7 cellular contexts compared by ENCODE assay signal in genomic region chr11:63887600-63887999, GRCh38. TPM values are rescaled to one million over a fixed set of nuclear protein-coding genes. Genes with fewer than 3 reads are reported as not detected.
DNase-seq lines count a peak whose midpoint lies in the region; ATAC-seq and TF ChIP-seq lines count a peak whose summit lies in the region.

No MANE protein-coding gene starts in this region.

- H3K4me3 Mint-ChIP-seq in HFFc6 (no peak overlapping the region), T-cell (peak overlapping the region; percentile 88 to 94 (median 90))

- H3K27me3 ChIP-seq in foreskin keratinocyte: no peaks in the 10 kb centered on the region
- no peaks in the 10 kb centered on the region for H3K27me3 ChIP-seq in smooth muscle cell (ENCODE audit: low read depth)

- peaks cover 74% of the 10 kb centered on the region for H3K79me2 ChIP-seq in smooth muscle cell (ENCODE audit: low read depth)

- no peak overlapping the region for H2AFZ ChIP-seq in smooth muscle cell (ENCODE audit: low read depth)

- no peak overlapping the region for H3K9ac ChIP-seq in smooth muscle cell (ENCODE audit: low read depth)

- H3K27ac Mint-ChIP-seq in HFFc6: peak overlapping the region; percentile 67
- H3K27ac Mint-ChIP-seq in T-cell: peak overlapping the region; percentile 97

- POLR2A ChIA-PET in T-cell (lab: Charles Lee): no interaction called here

- ATAC-seq in T-cell (replicated peaks in 1 of 4) (no peak), foreskin keratinocyte (no peak), GM19328 (IDR thresholded peaks at IDR 0.05; ENCODE audit: unreplicated experiment) (no peak)

- no peaks in the 10 kb centered on the region for H3K36me3 Mint-ChIP-seq in HFFc6 (ENCODE audit: low read depth)
- no peaks in the 10 kb centered on the region for H3K36me3 Mint-ChIP-seq in T-cell

- H3K9me3 ChIP-seq in smooth muscle cell (replicated peaks; ENCODE audit: low read depth): no peaks in the 10 kb centered on the region

- H3K4me1 Mint-ChIP-seq in HFFc6 (ENCODE audit: low read depth) (peaks cover 24% of the 10 kb centered on the region), T-cell (peaks cover 80 to 84% (median 82%) of the 10 kb centered on the region in 3 donors)

- 48% methylated on average over 4 of the region's 4 CpGs for WGBS in smooth muscle cell (ENCODE audit: low lambda C conversion rate)

- TF ChIP-seq CTCF in HFFc6 (IDR thresholded peaks at IDR 0.05) (no peak), foreskin keratinocyte (conservative IDR thresholded peaks at IDR 0.05) (no peak), smooth muscle cell (IDR thresholded peaks at IDR 0.05; ENCODE audit: borderline replicate concordance, insufficient read depth, poor library complexity, severe bottlenecking) (no peak)

- H3K9me3 Mint-ChIP-seq in HFFc6 (no peaks in the 10 kb centered on the region), T-cell (no peaks in the 10 kb centered on the region)

- H3K4me3 ChIP-seq in smooth muscle cell: no peak overlapping the region

- H3K4me2 ChIP-seq in smooth muscle cell: peak overlapping the region; percentile 60

- peaks cover 6% of the 10 kb centered on the region for H3K27me3 Mint-ChIP-seq in HFFc6 (ENCODE audit: insufficient read depth)
- no peaks in the 10 kb centered on the region for H3K27me3 Mint-ChIP-seq in T-cell

- H3K27ac ChIP-seq in foreskin keratinocyte (peak overlapping the region; percentile 17), smooth muscle cell (ENCODE audit: low read depth) (peak overlapping the region; percentile 68)

- H4K20me1 ChIP-seq in smooth muscle cell (ENCODE audit: low read depth): peaks cover 99% of the 10 kb centered on the region

- DNase-seq in HFFc6 (no peak), T-cell (no peak), foreskin keratinocyte (no peak), smooth muscle cell (lab: John Stamatoyannopoulos, UW; ENCODE audit: unreplicated experiment) (no peak), dermis blood vessel endothelial cell (no peak), T1000 (lab: John Stamatoyannopoulos, UW) (no peak)

- H3K4me1 ChIP-seq in foreskin keratinocyte (peaks cover 17% of the 10 kb centered on the region), smooth muscle cell (ENCODE audit: low read depth) (no peaks in the 10 kb centered on the region)

- CTCF ChIA-PET in T-cell (lab: Charles Lee): interaction anchor here (0.6 to 1.4 kb wide), 5 partner anchors 49 to 58 kb away, joined by 4 to 6 read pairs (median 4); partner anchors contain the start of gene MARK2 (in 1 of the 2)

- no peaks in the 10 kb centered on the region for H3K36me3 ChIP-seq in smooth muscle cell (ENCODE audit: low read depth)

- peaks cover 10% of the 10 kb centered on the region for H3F3A ChIP-seq in smooth muscle cell (ENCODE audit: low read depth)

RNA-seq across cellular contexts. Expression of gene RCOR2, which starts 29.4 kb away (rescaled TPM):
- under 1 TPM; 0.34 to 0.72 (median 0.41) TPM for total RNA-seq in HFFc6 (2021; fragmentation: NEBNext Ultra II Directional; extraction: Animal tissue kit (Norgen Biotek cat#: 25700))
- total RNA-seq in T-cell: under 1 TPM in 3 of 5 donors, not detected in 2; 0.09 to 0.26 (median 0.10) TPM
- total RNA-seq in foreskin keratinocyte: 1.5 and 1.8 TPM in 2 replicates
- polyA plus RNA-seq in foreskin keratinocyte: 1.7 and 1.8 TPM in 2 replicates
- total RNA-seq in smooth muscle cell: 5.5 and 8.5 TPM in 2 replicates
- polyA plus RNA-seq in smooth muscle cell: 8.3 and 8.7 TPM in 2 replicates
- 0.09 and 0.17 TPM in 2 replicates for total RNA-seq in dermis blood vessel endothelial cell

RNA-seq across cellular contexts. Expression of gene MARK2, which starts 48.7 kb away (rescaled TPM):
- total RNA-seq in HFFc6 (2021; fragmentation: NEBNext Ultra II Directional; extraction: Animal tissue kit (Norgen Biotek cat#: 25700)): 10 to 100 TPM; 26.4 to 29.9 (median 27.9) TPM
- 10 to 100 TPM; 57.4 to 67.2 (median 64.0) TPM for total RNA-seq in T-cell
- 35.1 and 35.8 TPM in 2 replicates for total RNA-seq in foreskin keratinocyte
- 14.9 and 17.6 TPM in 2 replicates for polyA plus RNA-seq in foreskin keratinocyte
- total RNA-seq in smooth muscle cell: 14.2 and 16.9 TPM in 2 replicates
- 23.3 and 32.4 TPM in 2 replicates for polyA plus RNA-seq in smooth muscle cell
- 12.1 and 15.1 TPM in 2 replicates for total RNA-seq in dermis blood vessel endothelial cell

RNA-seq across cellular contexts. Expression of gene NAA40, which starts 51.2 kb away (rescaled TPM):
- 10 to 100 TPM; 15.7 to 19.3 (median 17.6) TPM for total RNA-seq in HFFc6 (2021; fragmentation: NEBNext Ultra II Directional; extraction: Animal tissue kit (Norgen Biotek cat#: 25700))
- total RNA-seq in T-cell (10 to 100 TPM; 19.0 to 27.5 (median 23.5) TPM), foreskin keratinocyte (16.2 and 20.1 TPM in 2 replicates), smooth muscle cell (11.3 and 16.5 TPM in 2 replicates), dermis blood vessel endothelial cell (10.0 and 14.7 TPM in 2 replicates)
- polyA plus RNA-seq in foreskin keratinocyte (8.1 and 10.0 TPM in 2 replicates), smooth muscle cell (7.6 and 11.1 TPM in 2 replicates)
